6 cellular contexts compared by ENCODE assay signal in the genomic region with DNA sequence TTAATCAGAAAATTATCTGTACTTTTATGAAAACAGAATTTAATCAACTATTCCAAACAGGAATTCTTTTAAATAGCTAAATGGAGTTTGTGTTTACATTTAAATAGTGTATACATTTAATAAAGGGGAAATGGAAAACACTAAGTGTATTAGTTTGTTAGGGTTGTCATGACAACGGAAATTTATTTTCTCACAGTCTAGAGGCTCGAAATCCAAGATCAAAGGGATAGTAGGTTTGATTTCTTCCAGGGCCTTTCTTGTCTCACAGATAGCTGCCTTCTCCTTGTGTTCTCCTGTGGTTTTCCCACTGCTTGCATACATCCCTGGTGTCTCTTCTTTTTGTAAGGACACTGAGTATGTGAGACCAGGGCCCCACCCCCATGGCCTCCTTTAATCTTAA.
DNase-seq lines count a peak whose midpoint lies in the region; ATAC-seq, FAIRE-seq and TF ChIP-seq lines count a peak whose summit lies in the region.
"Not testable (repeated sequence)": the region's sequence is repeated elsewhere in the genome, so short reads cannot be mapped to it uniquely, and the experiment has no call there.

No MANE protein-coding gene starts in this region.

- not testable (repeated sequence) for TF ChIP-seq CTCF in K562 (IDR thresholded peaks at IDR 0.05 in 2 of 3, conservative IDR thresholded peaks at IDR 0.05 in 1 of 3; ENCODE audit: insufficient read depth in 2 of 3, low read depth in 1 of 3, low read length in 3 of 3); HepG2 (CRISPR knock-in tag; IDR thresholded peaks at IDR 0.05)

- H3K36me3 ChIP-seq in K562 (ENCODE audit: control insufficient read depth, insufficient read depth, low read length); HepG2 (replicated peaks in 1 of 2; ENCODE audit: control insufficient read depth in 1 of 2, insufficient read depth in 2 of 2, low read length in 2 of 2); small intestine (ENCODE audit: control insufficient read depth in 2 of 2, insufficient read depth in 2 of 2, low read length in 2 of 2): not testable (repeated sequence)

- H3K27me3 ChIP-seq in K562 (ENCODE audit: control insufficient read depth in 2 of 2, insufficient read depth in 2 of 2, low read length in 2 of 2); HepG2 (ENCODE audit: control insufficient read depth in 1 of 2, insufficient read depth in 2 of 2, low read length in 2 of 2); small intestine (ENCODE audit: control insufficient read depth in 2 of 2, insufficient read depth in 2 of 2, low read length in 2 of 2): not testable (repeated sequence)

- DNase-seq in M059J (ENCODE audit: low read depth) = peak; percentile 11
- not testable (repeated sequence) for DNase-seq in K562 (ENCODE audit: extremely low read depth in 1 of 4, low spot score in 3 of 4); frontal cortex (ENCODE audit: low spot score in 2 of 2); HepG2 (ENCODE audit: low spot score); small intestine

- POLR2A ChIA-PET in K562 (lab: Yijun Ruan, JAX); HepG2 (lab: Yijun Ruan, JAX): not testable (repeated sequence)

- not testable (repeated sequence) for BruUV-seq in K562 (replicated peaks; lab: Mats Ljungman, UMichigan); HepG2 (replicated peaks; lab: Mats Ljungman, UMichigan)

- not testable (repeated sequence) for ATAC-seq in K562, HepG2

- H3K79me2 ChIP-seq in K562 (ENCODE audit: control insufficient read depth, insufficient read depth, low read length); HepG2 (ENCODE audit: insufficient read depth, low read length): not testable (repeated sequence)

- WGBS in K562 (ENCODE audit: insufficient coverage, low coverage, missing lambda C conversion rate) = 92% methylated on average over 2 of the region's 2 CpGs
- whole genome bisulfite sequencing in HepG2 (ENCODE audit: low lambda C conversion rate) = 97% methylated on average over 2 of the region's 2 CpGs
- 83 to 96% (median 93%) methylated on average over 2 of the region's 2 CpGs for WGBS in small intestine, 3 donors

- H3K9me3 ChIP-seq in K562 (replicated peaks; ENCODE audit: control insufficient read depth, insufficient read depth, low read depth, low read length); HepG2 (ENCODE audit: low read length); small intestine (ENCODE audit: control insufficient read depth, low read depth): not testable (repeated sequence)

- H3K9ac ChIP-seq in K562 (ENCODE audit: insufficient read depth in 1 of 2, low read depth in 2 of 2, low read length in 2 of 2); HepG2 (ENCODE audit: insufficient read depth, low read depth, low read length): not testable (repeated sequence)

- in situ Hi-C loops in K562 (cut with MboI); HepG2 (cut with HindIII; ENCODE audit: extremely low pct_ligation_motif_present, low pct_unique_long_range_greater_than_20kb): not testable (repeated sequence)

- not testable (repeated sequence) for H3K4me2 ChIP-seq in K562 (ENCODE audit: insufficient read depth, low read length); HepG2 (ENCODE audit: low read depth, low read length)

- H2AFZ ChIP-seq in K562 (ENCODE audit: low read depth, low read length); HepG2 (ENCODE audit: low read length): not testable (repeated sequence)

- not testable (repeated sequence) for H3K27ac ChIP-seq in K562 (ENCODE audit: extremely low read depth, low read depth, low read length); HepG2 (ENCODE audit: extremely low read length, insufficient read depth, low read length); small intestine (ENCODE audit: low read depth in 1 of 2, low read length in 1 of 2)

- TF ChIP-seq EP300 in K562 (IDR thresholded peaks at IDR 0.05; ENCODE audit: low read length); HepG2 (IDR thresholded peaks at IDR 0.05; ENCODE audit: low read depth in 2 of 2, low read length in 2 of 2); HepG2 (CRISPR knock-in tag; IDR thresholded peaks at IDR 0.05; ENCODE audit: borderline replicate concordance): not testable (repeated sequence)

- not testable (repeated sequence) for TF ChIP-seq RAD21 in K562 (CRISPR knock-in tag; conservative IDR thresholded peaks at IDR 0.05 in 1 of 2, IDR thresholded peaks at IDR 0.05 in 1 of 2); HepG2 (CRISPR knock-in tag; IDR thresholded peaks at IDR 0.05)

- CTCF ChIA-PET in K562 (lab: Yijun Ruan, JAX; ENCODE audit: low intra/inter-chr PET ratio); HepG2 (lab: Yijun Ruan, JAX; ENCODE audit: low intra/inter-chr PET ratio, low total read pairs): not testable (repeated sequence)

- peak; percentile 73 for FAIRE-seq in G401.6 (lab: Jason Lieb, UNC)
- not testable (repeated sequence) for FAIRE-seq in K562 (lab: Jason Lieb, UNC); HepG2 (lab: Jason Lieb, UNC)
- FAIRE-seq in frontal cortex (lab: Jason Lieb, UNC) = peak; percentile 28
- peak; percentile 61 for FAIRE-seq in small intestine (lab: Jason Lieb, UNC)

- not testable (repeated sequence) for TF ChIP-seq POLR2A in K562 (conservative IDR thresholded peaks at IDR 0.05); HepG2 (IDR thresholded peaks at IDR 0.05; ENCODE audit: insufficient read depth in 1 of 2, low read depth in 2 of 2, low read length in 2 of 2)

- not testable (repeated sequence) for H3K9me1 ChIP-seq in K562 (ENCODE audit: control insufficient read depth, insufficient read depth, low read length)

- intact Hi-C loops in K562 (cut with micrococcal nuclease); HepG2 (cut with micrococcal nuclease; ENCODE audit: unreplicated experiment): not testable (repeated sequence)

- H4K20me1 ChIP-seq in K562 (replicated peaks; ENCODE audit: control insufficient read depth, insufficient read depth, low read length); HepG2 (ENCODE audit: insufficient read depth, low read length): not testable (repeated sequence)

- not testable (repeated sequence) for H3K4me1 ChIP-seq in K562 (replicated peaks in 1 of 2; ENCODE audit: control insufficient read depth in 2 of 2, insufficient read depth in 2 of 2, low read length in 2 of 2); small intestine (ENCODE audit: control insufficient read depth in 2 of 2, insufficient read depth in 1 of 2, low read depth in 1 of 2, low read length in 1 of 2)
- peaks cover 13% of the 10 kb centered on the region for H3K4me1 ChIP-seq in HepG2 (ENCODE audit: insufficient read depth, low read length)

- not testable (repeated sequence) for H3K4me3 ChIP-seq in K562; HepG2 (replicated peaks in 1 of 3; ENCODE audit: insufficient read depth in 1 of 3, low read depth in 2 of 3, low read length in 3 of 3); small intestine (ENCODE audit: low read depth in 1 of 2, low read length in 2 of 2)

TF ChIP-seq in K562, 482 proteins besides CTCF, POLR2A, EP300 and RAD21:
- peak; percentile 81 for TF ChIP-seq RFX1 (IDR thresholded peaks at IDR 0.05)

TF ChIP-seq in HepG2, 621 proteins besides CTCF, POLR2A, EP300 and RAD21:
- TF ChIP-seq RFX1 (IDR thresholded peaks at IDR 0.05) = peak; percentile 45; the same call in 1 of the 2 replicates
